ENCODE assay signal across 8 cellular contexts in the genomic region with DNA sequence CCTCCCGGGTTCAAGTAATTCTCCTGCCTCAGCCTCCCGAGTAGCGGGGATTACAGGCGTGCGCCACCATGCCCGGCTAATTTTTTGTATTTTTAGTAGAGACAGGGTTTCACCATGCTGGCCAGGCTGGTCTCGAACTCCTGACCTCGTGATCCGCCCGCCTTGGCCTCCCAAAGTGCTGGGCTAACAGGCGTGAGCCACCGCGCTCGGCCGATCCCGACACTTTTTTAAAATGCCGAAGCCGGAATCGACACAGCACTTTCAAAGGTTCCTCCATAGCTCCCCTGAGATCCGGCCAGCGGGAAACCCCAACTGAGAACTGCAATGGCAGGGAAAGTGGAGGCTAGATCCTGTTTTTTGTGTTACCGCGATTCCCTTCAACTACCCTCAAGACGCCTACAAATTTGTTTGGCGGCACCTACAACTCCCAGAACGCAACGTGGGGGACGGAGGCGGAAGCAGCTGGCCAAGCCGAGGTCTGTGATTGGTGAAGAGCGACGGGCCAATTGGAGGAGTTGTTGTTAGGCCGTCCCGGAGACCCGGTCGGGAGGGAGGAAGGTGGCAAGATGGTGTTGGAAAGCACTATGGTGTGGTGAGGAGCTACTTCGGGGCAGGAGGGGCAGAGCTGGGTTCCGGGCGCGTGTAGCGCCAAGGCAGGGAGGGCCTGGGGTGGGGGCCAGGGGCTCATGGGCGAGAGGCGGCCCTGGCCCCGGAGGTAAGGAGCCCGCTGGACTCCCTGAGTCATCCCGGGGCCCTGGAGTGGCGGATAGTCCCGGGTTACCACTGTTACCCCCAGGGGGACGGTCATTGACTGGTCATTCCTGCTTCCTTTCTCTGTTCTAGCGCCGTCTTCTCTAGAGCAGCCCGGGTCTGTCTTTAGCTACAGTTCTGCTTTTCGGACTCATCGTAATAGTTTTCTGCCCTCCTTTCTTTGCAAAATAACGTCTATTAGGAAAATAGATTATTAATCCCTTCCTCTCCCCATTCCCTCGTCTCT.
DNase-seq lines count a peak whose midpoint lies in the region; ATAC-seq and TF ChIP-seq lines count a peak whose summit lies in the region.

A gene (plus strand): TSS at position 518 of the 997 bp plus-strand sequence. CDS start 49 bp downstream, at position 567.

- DNase-seq in AG09309 (ENCODE audit: low read depth) (peak; percentile 86), NCI-H446 treated with DMSO at 0.1 percent for 48 hours (lab: John Stamatoyannopoulos, UW) (peak; percentile 92), cerebellar cortex (ENCODE audit: low spot score) (peak; percentile 98), islet precursor cell (peak; percentile 97)
- peak; percentile 88 to 91 (median 90) for DNase-seq in stimulated activated CD4-positive, alpha-beta T cell treated with anti-CD3 and anti-CD28 coated beads, Interleukin-12 subunit alpha, Interleukin-12 subunit beta, amount 100 ng/mL, for 48 hours (ENCODE audit: low read depth in 2 of 3, low spot score in 1 of 3)

- TF ChIP-seq CTCF in AG09309 (IDR thresholded peaks at IDR 0.05; ENCODE audit: control insufficient read depth, insufficient read depth, low read depth, low read length, missing control alignments): no peak

- peak; percentile 85 for ATAC-seq in GM19025 (IDR thresholded peaks at IDR 0.05; ENCODE audit: low read depth, unreplicated experiment)
- peak; percentile 88 for ATAC-seq in HG03342 (IDR thresholded peaks at IDR 0.05; ENCODE audit: unreplicated experiment)
- ATAC-seq in activated CD4-positive, CD25-positive, alpha-beta regulatory T cell treated with anti-CD3 and anti-CD28 coated beads, Interleukin-2, amount 50 U/mL, for 24 hours: peak; percentile 97 to 98

- H3K4me3 ChIP-seq in AG09309 (ENCODE audit: control insufficient read depth, low read depth, low read length): peak within 1 kb of the TSS; percentile 84

Comparison
In these comparisons a context has a peak if more than half of its experiments do, and no peak if none do; other contexts are left out.
1. Peak in every context shown above with its lines: DNase-seq, ATAC-seq and H3K4me3 ChIP-seq.